8 cellular contexts compared by ENCODE assay signal in genomic region chr16:15140444-15141365, GRCh38. TPM values are rescaled to one million over a fixed set of nuclear protein-coding genes. Genes with fewer than 3 reads are reported as not detected.
DNase-seq lines count a peak whose midpoint lies in the region; ATAC-seq and TF ChIP-seq lines count a peak whose summit lies in the region.
"Not testable (repeated sequence)": the region's sequence is repeated elsewhere in the genome, so short reads cannot be mapped to it uniquely, and the experiment has no call there.

No MANE protein-coding gene starts in this region.

- H3K4me3 Mint-ChIP-seq in HFFc6; activated naive CD8-positive, alpha-beta T cell treated with anti-CD3 and anti-CD28 coated beads, Interleukin-2, amount 10 ng/mL, durations not matched to agents 7 days and 5 days: not testable (repeated sequence)
- peak overlapping the region in 1 of 10 donors; percentile 26 for H3K4me3 Mint-ChIP-seq in naive thymus-derived CD4-positive, alpha-beta T cell

- TF ChIP-seq POLR2A in suprapubic skin (IDR thresholded peaks at IDR 0.05): not testable (repeated sequence)

- DNase-seq in AG08395 (ENCODE audit: low spot score): peak; percentile 13
- not testable (repeated sequence) for DNase-seq in HFFc6; activated naive CD8-positive, alpha-beta T cell treated with anti-CD3 and anti-CD28 coated beads, Interleukin-2, amount 10 ng/mL, durations not matched to agents 7 days and 5 days; naive thymus-derived CD4-positive, alpha-beta T cell
- peak in 6 of 10 donors; percentile 48 to 74 (median 60) for DNase-seq in dorsolateral prefrontal cortex
- peak; percentile 6 for DNase-seq in iPS-NIHi7 (ENCODE audit: extremely low spot score)
- peak; percentile 39 to 74 for DNase-seq in psoas muscle
- DNase-seq in suprapubic skin (ENCODE audit: low spot score in 2 of 2): peak in 1 of 2 donors; percentile 79

- H3K36me3 ChIP-seq in naive thymus-derived CD4-positive, alpha-beta T cell (ENCODE audit: control insufficient read depth in 2 of 3, insufficient read depth in 3 of 3, low read length in 3 of 3); psoas muscle (ENCODE audit: insufficient read depth in 1 of 2, low read depth in 1 of 2); suprapubic skin: not testable (repeated sequence)

- ATAC-seq in activated naive CD8-positive, alpha-beta T cell treated with anti-CD3 and anti-CD28 coated beads, Interleukin-2, amount 10 ng/mL, durations not matched to agents 7 days and 5 days (ENCODE audit: low read depth): not testable (repeated sequence)
- ATAC-seq in naive thymus-derived CD4-positive, alpha-beta T cell: peak; percentile 36
- ATAC-seq in psoas muscle: peak; percentile 28 to 36 (median 30)

- not testable (repeated sequence) for H3K9me3 ChIP-seq in naive thymus-derived CD4-positive, alpha-beta T cell (ENCODE audit: control insufficient read depth in 2 of 3, low read length in 3 of 3); psoas muscle; suprapubic skin

- 35 to 48% (median 40%) methylated on average over 26 to 30 of the region's 30 CpGs for WGBS in psoas muscle, 3 donors
- WGBS in suprapubic skin: 54% methylated on average over 16 of the region's 30 CpGs

- peak overlapping the region; percentile 21; the same call in 1 of the 2 replicates for H3K27ac Mint-ChIP-seq in HFFc6
- peak overlapping the region; percentile 60 for H3K27ac Mint-ChIP-seq in activated naive CD8-positive, alpha-beta T cell treated with anti-CD3 and anti-CD28 coated beads, Interleukin-2, amount 10 ng/mL, durations not matched to agents 7 days and 5 days
- H3K27ac Mint-ChIP-seq in naive thymus-derived CD4-positive, alpha-beta T cell: not testable (repeated sequence)

- intact Hi-C loops in dorsolateral prefrontal cortex (cut with DNase I); naive thymus-derived CD4-positive, alpha-beta T cell (cut with micrococcal nuclease); psoas muscle (cut with DNase I): not testable (repeated sequence)

- H3K27me3 Mint-ChIP-seq in HFFc6 (ENCODE audit: insufficient read depth); activated naive CD8-positive, alpha-beta T cell treated with anti-CD3 and anti-CD28 coated beads, Interleukin-2, amount 10 ng/mL, durations not matched to agents 7 days and 5 days; naive thymus-derived CD4-positive, alpha-beta T cell: not testable (repeated sequence)

- H3K4me3 ChIP-seq in dorsolateral prefrontal cortex: peak overlapping the region in 28 of 59 donors; percentile 9 to 49 (median 33)
- not testable (repeated sequence) for H3K4me3 ChIP-seq in naive thymus-derived CD4-positive, alpha-beta T cell (ENCODE audit: low read length)
- peak overlapping the region; percentile 44 for H3K4me3 ChIP-seq in psoas muscle
- peak overlapping the region; percentile 14 for H3K4me3 ChIP-seq in suprapubic skin

- H3K36me3 Mint-ChIP-seq in HFFc6 (ENCODE audit: low read depth); activated naive CD8-positive, alpha-beta T cell treated with anti-CD3 and anti-CD28 coated beads, Interleukin-2, amount 10 ng/mL, durations not matched to agents 7 days and 5 days; naive thymus-derived CD4-positive, alpha-beta T cell: not testable (repeated sequence)

- H3K4me1 ChIP-seq in naive thymus-derived CD4-positive, alpha-beta T cell (ENCODE audit: control insufficient read depth in 2 of 2, insufficient read depth in 2 of 2, low read length in 2 of 2): not testable (repeated sequence)
- H3K4me1 ChIP-seq in psoas muscle: peaks cover 45% of the 10 kb centered on the region
- peaks cover 62% of the 10 kb centered on the region for H3K4me1 ChIP-seq in suprapubic skin

- TF ChIP-seq EP300 in suprapubic skin (IDR thresholded peaks at IDR 0.05): not testable (repeated sequence)

- not testable (repeated sequence) for TF ChIP-seq CTCF in HFFc6 (IDR thresholded peaks at IDR 0.05); dorsolateral prefrontal cortex (IDR thresholded peaks at IDR 0.05 in 54 of 56, conservative IDR thresholded peaks at IDR 0.05 in 2 of 56; ENCODE audit: low read depth in 1 of 56, partially characterized antibody in 56 of 56); psoas muscle (IDR thresholded peaks at IDR 0.05); suprapubic skin (IDR thresholded peaks at IDR 0.05)

- POLR2A ChIA-PET in activated naive CD8-positive, alpha-beta T cell treated with anti-CD3 and anti-CD28 coated beads, Interleukin-2, amount 10 ng/mL, durations not matched to agents 7 days and 5 days (lab: Charles Lee); naive thymus-derived CD4-positive, alpha-beta T cell (lab: Charles Lee): not testable (repeated sequence)

- not testable (repeated sequence) for H3K9me3 Mint-ChIP-seq in HFFc6; activated naive CD8-positive, alpha-beta T cell treated with anti-CD3 and anti-CD28 coated beads, Interleukin-2, amount 10 ng/mL, durations not matched to agents 7 days and 5 days; naive thymus-derived CD4-positive, alpha-beta T cell

- not testable (repeated sequence) for H3K27me3 ChIP-seq in dorsolateral prefrontal cortex; naive thymus-derived CD4-positive, alpha-beta T cell (ENCODE audit: control insufficient read depth in 2 of 2, insufficient read depth in 2 of 2, low read length in 2 of 2); psoas muscle (ENCODE audit: insufficient read depth in 3 of 3, low read length in 2 of 3); suprapubic skin

- H3K27ac ChIP-seq in dorsolateral prefrontal cortex: peak overlapping the region in 38 of 59 donors; percentile 9 to 94 (median 62)
- H3K27ac ChIP-seq in naive thymus-derived CD4-positive, alpha-beta T cell (ENCODE audit: low read depth, low read length): not testable (repeated sequence)
- H3K27ac ChIP-seq in psoas muscle: peak overlapping the region; percentile 93
- H3K27ac ChIP-seq in suprapubic skin: peak overlapping the region; percentile 10

- CTCF ChIA-PET in naive thymus-derived CD4-positive, alpha-beta T cell (lab: Charles Lee): not testable (repeated sequence)

- peaks cover 15% of the 10 kb centered on the region for H3K4me1 Mint-ChIP-seq in HFFc6 (ENCODE audit: low read depth)
- H3K4me1 Mint-ChIP-seq in activated naive CD8-positive, alpha-beta T cell treated with anti-CD3 and anti-CD28 coated beads, Interleukin-2, amount 10 ng/mL, durations not matched to agents 7 days and 5 days; naive thymus-derived CD4-positive, alpha-beta T cell: not testable (repeated sequence)

RNA-seq across cellular contexts. Expression of gene RRN3, which starts 46.6 kb away (rescaled TPM):
- total RNA-seq in HFFc6 (2021; fragmentation: NEBNext Ultra II Directional; extraction: Animal tissue kit (Norgen Biotek cat#: 25700)): 10 to 100 TPM; 27.8 to 36.3 (median 31.3) TPM
- 10 to 100 TPM; 31.3 to 31.5 TPM for total RNA-seq in activated naive CD8-positive, alpha-beta T cell treated with anti-CD3 and anti-CD28 coated beads, Interleukin-2, amount 10 ng/mL, durations not matched to agents 7 days and 5 days
- total RNA-seq in dorsolateral prefrontal cortex: 10 to 100 TPM; 19.2 to 37.4 (median 27.2) TPM
- 10 to 100 TPM; 27.3 to 46.9 (median 40.4) TPM for total RNA-seq in naive thymus-derived CD4-positive, alpha-beta T cell
- 10 to 100 TPM; 29.0 to 36.5 TPM for polyA plus RNA-seq in naive thymus-derived CD4-positive, alpha-beta T cell
- 10 to 100 TPM; 30.8 to 54.9 (median 54.4) TPM for total RNA-seq in psoas muscle
- 10 to 100 TPM; 19.9 to 49.5 (median 22.4) TPM for polyA plus RNA-seq in psoas muscle
- total RNA-seq in suprapubic skin: 10 to 100 TPM; 20.0 to 30.1 (median 23.5) TPM
